In genomic region chr6:45476341-45476740, GRCh38 we compare ENCODE assay signal across 23 cellular contexts.
A peak's percentile ranks its signal among the peaks of the same experiment; 100 is the strongest.
DNase-seq lines count a peak whose midpoint lies in the region; ATAC-seq lines count a peak whose summit lies in the region.
"Had no signal": no experiment of that assay in that cellular context is flagged by ENCODE, and none has a peak within 500 bp of the region (broad histone marks: within the 10 kb centered on the region; RNA-seq: fewer than 3 reads in every experiment).

No MANE protein-coding gene starts in this region.

- ATAC-seq in left cardiac atrium: no peak
- ATAC-seq: CD8-positive, alpha-beta T cell; HCT116 had no signal

- H3K27me3 Mint-ChIP-seq in activated CD4-positive, alpha-beta memory T cell treated with anti-CD3 and anti-CD28 coated beads, Interleukin-2, amount 10 ng/mL, durations not matched to agents 7 days and 5 days: no peaks in the 10 kb centered on the region
- no peaks in the 10 kb centered on the region for H3K27me3 Mint-ChIP-seq in activated CD4-positive, alpha-beta memory T cell treated with anti-CD3 and anti-CD28 coated beads for 36 hours

- no peaks in the 10 kb centered on the region for H3K9me3 Mint-ChIP-seq in activated CD4-positive, alpha-beta memory T cell treated with anti-CD3 and anti-CD28 coated beads, Interleukin-2, amount 10 ng/mL, durations not matched to agents 7 days and 5 days
- H3K9me3 Mint-ChIP-seq in activated CD4-positive, alpha-beta memory T cell treated with anti-CD3 and anti-CD28 coated beads for 36 hours: no peaks in the 10 kb centered on the region
- H3K9me3 Mint-ChIP-seq: CD8-positive, alpha-beta T cell had no signal

- H3K27ac Mint-ChIP-seq in activated CD4-positive, alpha-beta memory T cell treated with anti-CD3 and anti-CD28 coated beads, Interleukin-2, amount 10 ng/mL, durations not matched to agents 7 days and 5 days: peak overlapping the region; percentile 11
- no peak overlapping the region for H3K27ac Mint-ChIP-seq in activated CD4-positive, alpha-beta memory T cell treated with anti-CD3 and anti-CD28 coated beads for 36 hours
- H3K27ac Mint-ChIP-seq: CD8-positive, alpha-beta T cell had no signal

- H3K27ac ChIP-seq in angular gyrus (ENCODE audit: low read depth, low read length) (peak overlapping the region; percentile 86), layer of hippocampus (ENCODE audit: low read depth, low read length) (peak overlapping the region; percentile 72), substantia nigra (ENCODE audit: low read depth, low read length, poor library complexity, severe bottlenecking) (peak overlapping the region; percentile 80)
- H3K27ac ChIP-seq: 22Rv1; BLaER1 treated with 17β-estradiol and CSF1 and Interleukin-3, amounts not matched to agents 10 nM and 100 nM; SJSA1 had no signal

- CTCF ChIA-PET in activated CD4-positive, alpha-beta memory T cell treated with anti-CD3 and anti-CD28 coated beads, Interleukin-2, amount 10 ng/mL, durations not matched to agents 7 days and 5 days (lab: Charles Lee): interaction anchor here (1.4 kb wide), 1 partner anchor 238 kb away, joined by 3 read pairs; no protein-coding TSS in a partner anchor
- CTCF ChIA-PET in activated CD4-positive, alpha-beta memory T cell treated with anti-CD3 and anti-CD28 coated beads for 36 hours (lab: Charles Lee): no interaction called here

- POLR2A ChIA-PET in activated CD4-positive, alpha-beta memory T cell treated with anti-CD3 and anti-CD28 coated beads, Interleukin-2, amount 10 ng/mL, durations not matched to agents 7 days and 5 days (lab: Charles Lee): interaction anchor here (1.0 kb wide), 1 partner anchor 14 kb away, joined by 3 read pairs; no protein-coding TSS in a partner anchor
- POLR2A ChIA-PET in activated CD4-positive, alpha-beta memory T cell treated with anti-CD3 and anti-CD28 coated beads for 36 hours (lab: Charles Lee): no interaction called here

- intact Hi-C loops in activated CD4-positive, alpha-beta memory T cell treated with anti-CD3 and anti-CD28 coated beads for 36 hours (cut with micrococcal nuclease): no loop called here
- intact Hi-C loops in left cardiac atrium (cut with DNase I): no loop called here

- H3K36me3 Mint-ChIP-seq in activated CD4-positive, alpha-beta memory T cell treated with anti-CD3 and anti-CD28 coated beads, Interleukin-2, amount 10 ng/mL, durations not matched to agents 7 days and 5 days (ENCODE audit: low read depth): peaks cover 48% of the 10 kb centered on the region
- H3K36me3 Mint-ChIP-seq in activated CD4-positive, alpha-beta memory T cell treated with anti-CD3 and anti-CD28 coated beads for 36 hours: peaks cover 26% of the 10 kb centered on the region

- H3K27me3 ChIP-seq in layer of hippocampus (ENCODE audit: control insufficient read depth, insufficient read depth, low read length): no peaks in the 10 kb centered on the region
- H3K27me3 ChIP-seq: BLaER1 treated with 17β-estradiol and CSF1 and Interleukin-3, amounts not matched to agents 10 nM and 100 nM; Peyer's patch; SJSA1 had no signal

- H3K4me3 Mint-ChIP-seq in activated CD4-positive, alpha-beta memory T cell treated with anti-CD3 and anti-CD28 coated beads, Interleukin-2, amount 10 ng/mL, durations not matched to agents 7 days and 5 days: no peak overlapping the region
- no peak overlapping the region for H3K4me3 Mint-ChIP-seq in activated CD4-positive, alpha-beta memory T cell treated with anti-CD3 and anti-CD28 coated beads for 36 hours
- H3K4me3 Mint-ChIP-seq: CD8-positive, alpha-beta T cell had no signal

- no peak for DNase-seq in activated CD4-positive, alpha-beta memory T cell treated with anti-CD3 and anti-CD28 coated beads, Interleukin-2, amount 10 ng/mL, durations not matched to agents 7 days and 5 days
- no peak for DNase-seq in activated CD4-positive, alpha-beta memory T cell treated with anti-CD3 and anti-CD28 coated beads for 36 hours
- peak in 12 of 49 donors; percentile 3 to 48 (median 12) for DNase-seq in substantia nigra (lab: John Stamatoyannopoulos, UW)
- DNase-seq in left cardiac atrium: no peak
- no peak for DNase-seq in COR-L47 (lab: John Stamatoyannopoulos, UW)
- no peak for DNase-seq in NK-92 (lab: John Stamatoyannopoulos, UW; ENCODE audit: unreplicated experiment)
- DNase-seq: ACHN; CD8-positive, alpha-beta T cell; DMS53; GF-D8; KBM-7; NCI-H1092 treated with DMSO at 0.1 percent for 48 hours; NCI-H2029 treated with DMSO at 0.1 percent for 48 hours; NCI-H226; NCI-H524; NCI-H774; Peyer's patch had no signal

- H3K4me1 Mint-ChIP-seq in activated CD4-positive, alpha-beta memory T cell treated with anti-CD3 and anti-CD28 coated beads, Interleukin-2, amount 10 ng/mL, durations not matched to agents 7 days and 5 days: peaks cover 55% of the 10 kb centered on the region
- peaks cover 32% of the 10 kb centered on the region for H3K4me1 Mint-ChIP-seq in activated CD4-positive, alpha-beta memory T cell treated with anti-CD3 and anti-CD28 coated beads for 36 hours (ENCODE audit: low read depth)
